ENCODE assay signal across 1 cellular context in genomic region chr2:237072067-237072931, GRCh38.
TF ChIP-seq lines count a peak whose summit lies in the region.

No MANE protein-coding gene starts in this region.

TF ChIP-seq in HepG2, 621 proteins besides CTCF, POLR2A, EP300 and RAD21 (continued from another document and continues in another):
- TF ChIP-seq IKZF5 (CRISPR knock-in tag; IDR thresholded peaks at IDR 0.05) (0 out of 2 replicates have a peak, but pooled peaks have one; percentile 28), SNRNP70 (IDR thresholded peaks at IDR 0.05; ENCODE audit: low read depth, low read length) (no peak), JDP2 (CRISPR knock-in tag; IDR thresholded peaks at IDR 0.05; ENCODE audit: borderline replicate concordance) (no peak), SKI (IDR thresholded peaks at IDR 0.05; ENCODE audit: partially characterized antibody) (peak; percentile 13), HES4 (CRISPR knock-in tag; IDR thresholded peaks at IDR 0.05; ENCODE audit: borderline replicate concordance) (no peak), KDM3A (CRISPR knock-in tag; IDR thresholded peaks at IDR 0.05; ENCODE audit: low read depth) (no peak), ZKSCAN8 (CRISPR knock-in tag; IDR thresholded peaks at IDR 0.05; ENCODE audit: borderline replicate concordance) (0 out of 2 replicates have a peak, but pooled peaks have one; percentile 44), KDM6A (CRISPR knock-in tag; IDR thresholded peaks at IDR 0.05; ENCODE audit: low read depth) (no peak), RFX5 (IDR thresholded peaks at IDR 0.05; ENCODE audit: low read depth, low read length) (0 out of 2 replicates have a peak, but pooled peaks have one; percentile 7), ATF5 (CRISPR knock-in tag; IDR thresholded peaks at IDR 0.05; ENCODE audit: low read depth) (no peak), ZNF317 (CRISPR knock-in tag; IDR thresholded peaks at IDR 0.05) (no peak), ZNF614 (CRISPR knock-in tag; IDR thresholded peaks at IDR 0.05; ENCODE audit: borderline replicate concordance) (peak; percentile 21; the same call in 1 of the 2 replicates), XRCC5 (optimal IDR thresholded peaks at IDR 0.05; ENCODE audit: low read length) (peak; percentile 79), ZNF501 (CRISPR knock-in tag; IDR thresholded peaks at IDR 0.05) (peak; percentile 52; the same call in 1 of the 2 replicates), MED13 (CRISPR knock-in tag; IDR thresholded peaks at IDR 0.05) (no peak), ZNF224 (CRISPR knock-in tag; IDR thresholded peaks at IDR 0.05) (no peak), IKZF1 (IDR thresholded peaks at IDR 0.05) (no peak), MIXL1 (CRISPR knock-in tag; IDR thresholded peaks at IDR 0.05) (peak; percentile 27; the same call in 1 of the 2 replicates), ZFX (CRISPR knock-in tag; IDR thresholded peaks at IDR 0.05; ENCODE audit: low read depth) (peak; percentile 65; the same call in 1 of the 2 replicates), FOSL2 (CRISPR knock-in tag; IDR thresholded peaks at IDR 0.05) (0 out of 2 replicates have a peak, but pooled peaks have one; percentile 8), ZBTB44 (CRISPR knock-in tag; IDR thresholded peaks at IDR 0.05) (no peak), ZNF747 (CRISPR knock-in tag; IDR thresholded peaks at IDR 0.05; ENCODE audit: borderline replicate concordance) (no peak), ZNF572 (CRISPR knock-in tag; IDR thresholded peaks at IDR 0.05) (peak; percentile 87; the same call in 1 of the 2 replicates), ZNF563 (CRISPR knock-in tag; IDR thresholded peaks at IDR 0.05) (no peak), SKIL (CRISPR knock-in tag; IDR thresholded peaks at IDR 0.05; ENCODE audit: borderline replicate concordance) (no peak), TAF1 (CRISPR knock-in tag; IDR thresholded peaks at IDR 0.05) (no peak), HNRNPK (IDR thresholded peaks at IDR 0.05; ENCODE audit: low read depth, low read length, poor library complexity, severe bottlenecking) (no peak), TCF12 (IDR thresholded peaks at IDR 0.05) (no peak), TCF12 (CRISPR knock-in tag; IDR thresholded peaks at IDR 0.05) (no peak), HNF1B (CRISPR knock-in tag; IDR thresholded peaks at IDR 0.05) (peak; percentile 34; the same call in 1 of the 2 replicates), AKAP8 (CRISPR knock-in tag; IDR thresholded peaks at IDR 0.05) (no peak), DNMT3B (CRISPR knock-in tag; conservative IDR thresholded peaks at IDR 0.05) (no peak), NFYC (CRISPR knock-in tag; IDR thresholded peaks at IDR 0.05) (peak; percentile 6; the same call in 1 of the 2 replicates), JUNB (CRISPR knock-in tag; IDR thresholded peaks at IDR 0.05; ENCODE audit: borderline replicate concordance) (no peak), DMTF1 (CRISPR knock-in tag; IDR thresholded peaks at IDR 0.05) (no peak), ZNF710 (CRISPR knock-in tag; IDR thresholded peaks at IDR 0.05; ENCODE audit: borderline replicate concordance) (0 out of 2 replicates have a peak, but pooled peaks have one; percentile 36), ZSCAN29 (CRISPR knock-in tag; conservative IDR thresholded peaks at IDR 0.05) (no peak), REPIN1 (CRISPR knock-in tag; IDR thresholded peaks at IDR 0.05; ENCODE audit: borderline replicate concordance, low read depth) (no peak), ZNF75D (CRISPR knock-in tag; IDR thresholded peaks at IDR 0.05; ENCODE audit: borderline replicate concordance) (no peak), CHD4 (IDR thresholded peaks at IDR 0.05; ENCODE audit: borderline replicate concordance, low read length) (no peak), HDAC1 (CRISPR knock-in tag; IDR thresholded peaks at IDR 0.05) (no peak), SRSF9 (IDR thresholded peaks at IDR 0.05; ENCODE audit: borderline replicate concordance, insufficient read depth, low read depth, low read length, poor library complexity, severe bottlenecking) (no peak), ZNF580 (CRISPR knock-in tag; IDR thresholded peaks at IDR 0.05; ENCODE audit: borderline replicate concordance, low read depth) (0 out of 2 replicates have a peak, but pooled peaks have one; percentile 30), ZNF225 (CRISPR knock-in tag; IDR thresholded peaks at IDR 0.05) (no peak), ZNF329 (CRISPR knock-in tag; IDR thresholded peaks at IDR 0.05; ENCODE audit: low read depth) (no peak)
- TF ChIP-seq, protein P1, sequence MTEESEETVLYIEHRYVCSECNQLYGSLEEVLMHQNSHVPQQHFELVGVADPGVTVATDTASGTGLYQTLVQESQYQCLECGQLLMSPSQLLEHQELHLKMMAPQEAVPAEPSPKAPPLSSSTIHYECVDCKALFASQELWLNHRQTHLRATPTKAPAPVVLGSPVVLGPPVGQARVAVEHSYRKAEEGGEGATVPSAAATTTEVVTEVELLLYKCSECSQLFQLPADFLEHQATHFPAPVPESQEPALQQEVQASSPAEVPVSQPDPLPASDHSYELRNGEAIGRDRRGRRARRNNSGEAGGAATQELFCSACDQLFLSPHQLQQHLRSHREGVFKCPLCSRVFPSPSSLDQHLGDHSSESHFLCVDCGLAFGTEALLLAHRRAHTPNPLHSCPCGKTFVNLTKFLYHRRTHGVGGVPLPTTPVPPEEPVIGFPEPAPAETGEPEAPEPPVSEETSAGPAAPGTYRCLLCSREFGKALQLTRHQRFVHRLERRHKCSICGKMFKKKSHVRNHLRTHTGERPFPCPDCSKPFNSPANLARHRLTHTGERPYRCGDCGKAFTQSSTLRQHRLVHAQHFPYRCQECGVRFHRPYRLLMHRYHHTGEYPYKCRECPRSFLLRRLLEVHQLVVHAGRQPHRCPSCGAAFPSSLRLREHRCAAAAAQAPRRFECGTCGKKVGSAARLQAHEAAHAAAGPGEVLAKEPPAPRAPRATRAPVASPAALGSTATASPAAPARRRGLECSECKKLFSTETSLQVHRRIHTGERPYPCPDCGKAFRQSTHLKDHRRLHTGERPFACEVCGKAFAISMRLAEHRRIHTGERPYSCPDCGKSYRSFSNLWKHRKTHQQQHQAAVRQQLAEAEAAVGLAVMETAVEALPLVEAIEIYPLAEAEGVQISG (CRISPR knock-in tag; IDR thresholded peaks at IDR 0.05): peak; percentile 62; the same call in 1 of the 2 replicates
- TF ChIP-seq, protein P2, sequence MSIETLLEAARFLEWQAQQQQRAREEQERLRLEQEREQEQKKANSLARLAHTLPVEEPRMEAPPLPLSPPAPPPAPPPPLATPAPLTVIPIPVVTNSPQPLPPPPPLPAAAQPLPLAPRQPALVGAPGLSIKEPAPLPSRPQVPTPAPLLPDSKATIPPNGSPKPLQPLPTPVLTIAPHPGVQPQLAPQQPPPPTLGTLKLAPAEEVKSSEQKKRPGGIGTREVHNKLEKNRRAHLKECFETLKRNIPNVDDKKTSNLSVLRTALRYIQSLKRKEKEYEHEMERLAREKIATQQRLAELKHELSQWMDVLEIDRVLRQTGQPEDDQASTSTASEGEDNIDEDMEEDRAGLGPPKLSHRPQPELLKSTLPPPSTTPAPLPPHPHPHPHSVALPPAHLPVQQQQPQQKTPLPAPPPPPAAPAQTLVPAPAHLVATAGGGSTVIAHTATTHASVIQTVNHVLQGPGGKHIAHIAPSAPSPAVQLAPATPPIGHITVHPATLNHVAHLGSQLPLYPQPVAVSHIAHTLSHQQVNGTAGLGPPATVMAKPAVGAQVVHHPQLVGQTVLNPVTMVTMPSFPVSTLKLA (IDR thresholded peaks at IDR 0.05): no peak
- TF ChIP-seq, protein P3, sequence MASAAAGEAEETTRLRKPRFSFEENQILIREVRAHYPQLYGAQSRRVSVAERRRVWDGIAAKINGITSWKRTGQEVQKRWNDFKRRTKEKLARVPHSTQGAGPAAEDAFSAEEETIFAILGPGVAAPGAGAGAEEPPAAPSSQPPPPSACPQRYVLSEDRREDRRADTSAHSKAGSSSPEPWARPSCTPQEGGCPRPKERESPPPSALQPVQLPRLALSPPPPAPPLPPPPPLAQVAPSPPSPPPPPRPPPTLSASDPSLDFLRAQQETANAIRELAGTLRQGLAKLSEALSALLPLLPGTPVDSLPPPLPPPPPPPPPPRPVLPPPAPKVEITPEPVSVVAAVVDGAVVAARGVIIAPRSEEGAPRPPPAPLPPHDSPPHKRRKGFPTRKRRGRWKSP (CRISPR knock-in tag; IDR thresholded peaks at IDR 0.05): no peak
